32 cellular contexts compared by ENCODE assay signal in the genomic region with DNA sequence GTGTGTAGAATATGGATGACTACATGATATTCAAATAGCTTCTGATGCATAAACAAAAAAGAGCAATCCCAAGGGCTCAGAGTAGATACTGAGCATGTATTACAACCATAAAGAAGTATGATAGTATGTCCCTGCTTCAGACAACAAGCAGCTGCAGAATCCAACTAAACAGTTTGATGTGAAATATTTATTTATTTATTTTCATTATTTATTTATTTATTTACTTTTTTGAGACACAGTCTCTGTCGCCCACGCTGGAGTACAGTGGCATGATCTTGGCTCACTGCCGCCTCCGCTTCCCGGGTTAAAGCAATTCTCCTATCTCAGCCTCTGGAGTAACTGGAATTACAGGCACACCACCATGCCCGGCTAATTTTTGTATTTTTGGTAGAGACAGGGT.
DNase-seq lines count a peak whose midpoint lies in the region; ATAC-seq, FAIRE-seq and TF ChIP-seq lines count a peak whose summit lies in the region.
"Had no signal": no experiment of that assay in that cellular context is flagged by ENCODE, and none has a peak within 500 bp of the region (broad histone marks: within the 10 kb centered on the region; RNA-seq: fewer than 3 reads in every experiment).

No MANE protein-coding gene starts in this region.

- no peak for TF ChIP-seq EP300 in A549 (IDR thresholded peaks at IDR 0.05)

- TF ChIP-seq CTCF in A549 (IDR thresholded peaks at IDR 0.05), result no peak
- no peak for TF ChIP-seq CTCF in HEK293 (tag by site-specific recombination; IDR thresholded peaks at IDR 0.05)
- no peak for TF ChIP-seq CTCF in hepatocyte (IDR thresholded peaks at IDR 0.05; ENCODE audit: poor library complexity)

- DNase-seq in A549 (ENCODE audit: low read depth in 1 of 2, low spot score in 1 of 2), result no peak
- DNase-seq in NCI-H526 treated with DMSO at 0.1 percent for 48 hours (lab: John Stamatoyannopoulos, UW), result peak; percentile 7
- DNase-seq in activated naive CD4-positive, alpha-beta T cell treated with anti-CD3 and anti-CD28 coated beads, Interleukin-2, amount 50 U/mL, for 16 hours, result no peak
- no peak for DNase-seq in hepatocyte (ENCODE audit: low spot score)
- DNase-seq: 8988T; ACHN; AML-193; BE2C; C1 segment of cervical spinal cord; Caco-2; Calu3; CD4-positive, alpha-beta memory T cell; CD4-positive, alpha-beta T cell; CD4-positive, CD25-positive, alpha-beta regulatory T cell; CD8-positive, alpha-beta memory T cell; CD8-positive, alpha-beta T cell; COR-L47; DMS 273 treated with DMSO at 0.1 percent for 48 hours; DMS153; DMS53; DMS79; DMS79 treated with DMSO at 0.1 percent for 48 hours; DND-41; EL had no signal

- H3K36me3 ChIP-seq in HEK293 (ENCODE audit: control insufficient read depth in 2 of 2, insufficient read depth in 1 of 2, low read length in 2 of 2) (no peaks in the 10 kb centered on the region), hepatocyte (replicated peaks; ENCODE audit: insufficient read depth, low read depth) (no peaks in the 10 kb centered on the region)
- H3K36me3 ChIP-seq: BE2C; BLaER1; BLaER1 treated with 17β-estradiol and CSF1 and Interleukin-3, amounts not matched to agents 10 nM and 100 nM had no signal

- no peaks in the 10 kb centered on the region for H3K27me3 ChIP-seq in hepatocyte
- H3K27me3 ChIP-seq: BE2C; BLaER1; BLaER1 treated with 17β-estradiol and CSF1 and Interleukin-3, amounts not matched to agents 10 nM and 100 nM had no signal

- no peaks in the 10 kb centered on the region for H4K20me1 ChIP-seq in hepatocyte (ENCODE audit: insufficient read depth, poor library complexity, severe bottlenecking)
- H4K20me1 ChIP-seq: BLaER1; BLaER1 treated with 17β-estradiol and CSF1 and Interleukin-3, amounts not matched to agents 10 nM and 100 nM had no signal

- FAIRE-seq in A549 (lab: Jason Lieb, UNC), result no peak
- FAIRE-seq: A204.1, D721Med had no signal

- no peak for TF ChIP-seq POLR2A in A549 (IDR thresholded peaks at IDR 0.05; ENCODE audit: low read length)

- no peak for TF ChIP-seq RAD21 in A549 (conservative IDR thresholded peaks at IDR 0.05 in 1 of 2, IDR thresholded peaks at IDR 0.05 in 1 of 2)

- H3K4me3 ChIP-seq in A549, result no peak overlapping the region
- no peak overlapping the region for H3K4me3 ChIP-seq in HEK293 (ENCODE audit: low read depth, low read length)
- H3K4me3 ChIP-seq in hepatocyte, result no peak overlapping the region
- H3K4me3 ChIP-seq: BLaER1; BLaER1 treated with 17β-estradiol and CSF1 and Interleukin-3, amounts not matched to agents 10 nM and 100 nM had no signal

- WGBS in A549 (ENCODE audit: missing lambda C conversion rate), result 40% methylated on average over 6 of the region's 6 CpGs
- WGBS in hepatocyte (ENCODE audit: low lambda C conversion rate, missing lambda C conversion rate), result 97% methylated on average over 6 of the region's 6 CpGs

- POLR2A ChIA-PET in A549 (lab: Yijun Ruan, JAX), result no interaction called here
- POLR2A ChIA-PET in HEK293 (lab: Yijun Ruan, JAX), result no interaction called here

- CTCF ChIA-PET in A549 (lab: Yijun Ruan, JAX), result no interaction called here
- CTCF ChIA-PET in HEK293 (lab: Yijun Ruan, JAX), result interaction anchor here (0.6 kb wide), 1 partner anchor 17 kb away, joined by 3 read pairs; no protein-coding TSS in a partner anchor

- no peaks in the 10 kb centered on the region for H3K9me2 ChIP-seq in hepatocyte (replicated peaks; ENCODE audit: insufficient read depth)

- no peaks in the 10 kb centered on the region for H3K79me2 ChIP-seq in hepatocyte

- H2AFZ ChIP-seq in hepatocyte, result no peak overlapping the region

- no peak overlapping the region for H3K4me2 ChIP-seq in A549
- no peak overlapping the region for H3K4me2 ChIP-seq in hepatocyte
- H3K4me2 ChIP-seq: BLaER1; BLaER1 treated with 17β-estradiol and CSF1 and Interleukin-3, amounts not matched to agents 10 nM and 100 nM had no signal

- H3K27ac ChIP-seq in A549, result no peak overlapping the region
- H3K27ac ChIP-seq in HEK293 (ENCODE audit: extremely low read depth, low read depth, low read length), result no peak overlapping the region
- no peak overlapping the region for H3K27ac ChIP-seq in hepatocyte
- H3K27ac ChIP-seq: 22Rv1; BLaER1; BLaER1 treated with 17β-estradiol and CSF1 and Interleukin-3, amounts not matched to agents 10 nM and 100 nM; C4-2B had no signal

- no peaks in the 10 kb centered on the region for H3K4me1 ChIP-seq in A549
- no peaks in the 10 kb centered on the region for H3K4me1 ChIP-seq in HEK293 (ENCODE audit: control insufficient read depth, insufficient read depth, low read length)
- H3K4me1 ChIP-seq in hepatocyte (ENCODE audit: insufficient read depth), result no peaks in the 10 kb centered on the region
- H3K4me1 ChIP-seq: BE2C; BLaER1; BLaER1 treated with 17β-estradiol and CSF1 and Interleukin-3, amounts not matched to agents 10 nM and 100 nM; Caco-2 had no signal

- H3K9me3 ChIP-seq in A549 (no peaks in the 10 kb centered on the region), HEK293 (ENCODE audit: control insufficient read depth, insufficient read depth, low read depth, low read length) (no peaks in the 10 kb centered on the region), hepatocyte (ENCODE audit: low read depth) (no peaks in the 10 kb centered on the region)
- H3K9me3 ChIP-seq: BE2C; BLaER1; BLaER1 treated with 17β-estradiol and CSF1 and Interleukin-3, amounts not matched to agents 10 nM and 100 nM; Caco-2 had no signal

- ATAC-seq in A549 (no peak), HG03025 (IDR thresholded peaks at IDR 0.05; ENCODE audit: low FRiP score, unreplicated experiment) (no peak)
- ATAC-seq: CD8-positive, alpha-beta T cell had no signal

TF ChIP-seq in A549, 52 proteins besides CTCF, POLR2A, EP300 and RAD21:
- TF ChIP-seq SMC3 (IDR thresholded peaks at IDR 0.05) (no peak), ZC3H11A (IDR thresholded peaks at IDR 0.05) (peak; percentile 22), RFX5 (IDR thresholded peaks at IDR 0.05) (no peak), NPAS2 (CRISPR knock-in tag; IDR thresholded peaks at IDR 0.05; ENCODE audit: borderline replicate concordance) (no peak), FOSB (CRISPR knock-in tag; IDR thresholded peaks at IDR 0.05) (no peak), EHF (CRISPR knock-in tag; IDR thresholded peaks at IDR 0.05) (no peak), GATA3 (IDR thresholded peaks at IDR 0.05; ENCODE audit: borderline replicate concordance) (no peak), HDAC2 (IDR thresholded peaks at IDR 0.05) (no peak)

TF ChIP-seq in HEK293, 187 proteins besides CTCF, POLR2A, EP300 and RAD21 (continues in another document):
- TF ChIP-seq ZNF311 (tag by site-specific recombination; IDR thresholded peaks at IDR 0.05; ENCODE audit: borderline replicate concordance), result no peak
- TF ChIP-seq ZNF555 (tag by site-specific recombination; conservative IDR thresholded peaks at IDR 0.05), result peak; percentile 28
- TF ChIP-seq ZNF621 (tag by site-specific recombination; IDR thresholded peaks at IDR 0.05), result no peak
- no peak for TF ChIP-seq ZXDB (tag by site-specific recombination; IDR thresholded peaks at IDR 0.05)
- no peak for TF ChIP-seq PRDM10 (tag by site-specific recombination; IDR thresholded peaks at IDR 0.05)
- TF ChIP-seq ZNF624 (tag by site-specific recombination; IDR thresholded peaks at IDR 0.05), result no peak
- TF ChIP-seq ZNF37A (tag by site-specific recombination; IDR thresholded peaks at IDR 0.05), result no peak
